In genomic region chr18:68735498-68736343, GRCh38 we compare ENCODE assay signal across 10 cellular contexts. TPM values are rescaled to one million over a fixed set of nuclear protein-coding genes. Genes with fewer than 3 reads are reported as not detected.
DNase-seq lines count a peak whose midpoint lies in the region; ATAC-seq and TF ChIP-seq lines count a peak whose summit lies in the region.
"Had no signal": no experiment of that assay in that cellular context is flagged by ENCODE, and none has a peak within 500 bp of the region (broad histone marks: within the 10 kb centered on the region; RNA-seq: fewer than 3 reads in every experiment).

No MANE protein-coding gene starts in this region.

- CTCF ChIA-PET in PC-3 (lab: Charles Lee): no interaction called here

- H3K9me2 ChIP-seq in PC-3 (replicated peaks; ENCODE audit: low read length): no peaks in the 10 kb centered on the region

- TF ChIP-seq CTCF in PC-3 (conservative IDR thresholded peaks at IDR 0.05; ENCODE audit: low read depth, low read length): peak; percentile 91
- TF ChIP-seq CTCF in endothelial cell (IDR thresholded peaks at IDR 0.05; ENCODE audit: unreplicated experiment): peak; percentile 58
- TF ChIP-seq CTCF in nephron (IDR thresholded peaks at IDR 0.05; ENCODE audit: unreplicated experiment in 3 of 3): peak; percentile 68 to 72 (median 70)

- no peaks in the 10 kb centered on the region for H3K36me3 ChIP-seq in PC-3 (ENCODE audit: low read depth, low read length)
- H3K36me3 ChIP-seq: BLaER1 treated with 17β-estradiol and CSF1 and Interleukin-3, amounts not matched to agents 10 nM and 100 nM had no signal

- H3K9me3 Mint-ChIP-seq in endothelial cell (ENCODE audit: unreplicated experiment) (no peaks in the 10 kb centered on the region), nephron (no peaks in the 10 kb centered on the region)

- no peaks in the 10 kb centered on the region for H4K20me1 ChIP-seq in PC-3 (ENCODE audit: low read length)
- H4K20me1 ChIP-seq: BLaER1 treated with 17β-estradiol and CSF1 and Interleukin-3, amounts not matched to agents 10 nM and 100 nM had no signal

- H3K36me3 Mint-ChIP-seq in endothelial cell (ENCODE audit: low read depth, unreplicated experiment) (no peaks in the 10 kb centered on the region), nephron (ENCODE audit: low read depth) (no peaks in the 10 kb centered on the region)

- no peaks in the 10 kb centered on the region for H3F3A ChIP-seq in PC-3 (ENCODE audit: low read length, unreplicated experiment)

- DNase-seq in NCI-H2081 (lab: John Stamatoyannopoulos, UW) (peak; percentile 28 to 34), NCI-H2081 treated with DMSO at 0.1 percent for 48 hours (lab: John Stamatoyannopoulos, UW) (no peak), HS-5 (ENCODE audit: low read depth) (peak; percentile 22), PC-3 (peak; percentile 66), endothelial cell (ENCODE audit: low spot score) (no peak)
- no peak for DNase-seq in stimulated activated CD4-positive, alpha-beta T cell treated with anti-CD3 and anti-CD28 coated beads, Interleukin-4, amount 100 ng/mL, for 24 hours

- no peak overlapping the region; the same call in 1 of the 2 replicates for H3K9ac ChIP-seq in PC-3 (ENCODE audit: low read length)
- H3K9ac ChIP-seq: BLaER1 treated with 17β-estradiol and CSF1 and Interleukin-3, amounts not matched to agents 10 nM and 100 nM had no signal

- POLR2A ChIA-PET in PC-3 (lab: Charles Lee; ENCODE audit: unreplicated experiment): no interaction called here

- H3K27me3 Mint-ChIP-seq in endothelial cell (ENCODE audit: unreplicated experiment): peaks cover 1% of the 10 kb centered on the region
- H3K27me3 Mint-ChIP-seq in nephron (ENCODE audit: low read depth): peaks cover 4% of the 10 kb centered on the region
- H3K27me3 Mint-ChIP-seq: activated naive CD8-positive, alpha-beta T cell had no signal

- H3K4me3 Mint-ChIP-seq in endothelial cell (ENCODE audit: unreplicated experiment) (no peak overlapping the region), nephron (no peak overlapping the region)
- H3K4me3 Mint-ChIP-seq: activated naive CD8-positive, alpha-beta T cell had no signal

- peak overlapping the region; percentile 41; the same call in 1 of the 2 replicates for H2AFZ ChIP-seq in PC-3 (ENCODE audit: low read length)

- H3K79me2 ChIP-seq in PC-3 (ENCODE audit: low read length): no peaks in the 10 kb centered on the region

- H3K27ac Mint-ChIP-seq in endothelial cell (ENCODE audit: unreplicated experiment): no peak overlapping the region
- peak overlapping the region in 1 of 3 experiments; percentile 22 for H3K27ac Mint-ChIP-seq in nephron
- H3K27ac Mint-ChIP-seq: activated naive CD8-positive, alpha-beta T cell had no signal

- intact Hi-C loops in PC-3 (cut with micrococcal nuclease): loop anchor here (1.0 to 10.0 kb wide), 4 partner anchors 73 to 1518 kb away; no protein-coding TSS in a partner anchor

- BruUV-seq in PC-3 (replicated peaks; lab: Mats Ljungman, UMichigan): no TSS peak

- H3K27ac ChIP-seq in PC-3 (ENCODE audit: low read length): 0 out of 2 replicates have a peak overlapping the region, but pooled peaks have one; percentile 5
- H3K27ac ChIP-seq: BLaER1 treated with 17β-estradiol and CSF1 and Interleukin-3, amounts not matched to agents 10 nM and 100 nM had no signal

- no peaks in the 10 kb centered on the region for H3K4me1 Mint-ChIP-seq in endothelial cell (ENCODE audit: unreplicated experiment)
- peaks cover 23% of the 10 kb centered on the region for H3K4me1 Mint-ChIP-seq in nephron

- H3K4me2 ChIP-seq in PC-3 (ENCODE audit: low read length): peak overlapping the region; percentile 56
- H3K4me2 ChIP-seq: BLaER1 treated with 17β-estradiol and CSF1 and Interleukin-3, amounts not matched to agents 10 nM and 100 nM had no signal

- no peaks in the 10 kb centered on the region for H3K9me3 ChIP-seq in PC-3 (ENCODE audit: low read length)
- H3K9me3 ChIP-seq: BLaER1 treated with 17β-estradiol and CSF1 and Interleukin-3, amounts not matched to agents 10 nM and 100 nM had no signal

- no peaks in the 10 kb centered on the region for H3K27me3 ChIP-seq in PC-3 (ENCODE audit: low read length)
- H3K27me3 ChIP-seq: BLaER1 treated with 17β-estradiol and CSF1 and Interleukin-3, amounts not matched to agents 10 nM and 100 nM had no signal

- H3K4me1 ChIP-seq in PC-3 (ENCODE audit: insufficient read depth, low read length): peaks cover 21% of the 10 kb centered on the region
- H3K4me1 ChIP-seq: BLaER1 treated with 17β-estradiol and CSF1 and Interleukin-3, amounts not matched to agents 10 nM and 100 nM had no signal

- H3K4me3 ChIP-seq in PC-3 (ENCODE audit: low read length): no peak overlapping the region
- H3K4me3 ChIP-seq: BLaER1 treated with 17β-estradiol and CSF1 and Interleukin-3, amounts not matched to agents 10 nM and 100 nM had no signal

- ATAC-seq in GM21576 (IDR thresholded peaks at IDR 0.05; ENCODE audit: unreplicated experiment) (peak; percentile 86), PC-3 (peak; percentile 70)

RNA-seq across cellular contexts. Expression of gene TMX3, which starts 20.8 kb away (rescaled TPM):
- total RNA-seq in PC-3 (2014; rRNA removed): 39.1 and 50.1 TPM in 2 replicates
- 57.0 TPM for total RNA-seq in endothelial cell (ENCODE audit: unreplicated experiment)

Comparison
In these comparisons a context has a peak if more than half of its experiments do, and no peak if none do; other contexts are left out.
1. DNase-seq: peak in NCI-H2081 (2 of 2), HS-5 (single experiment) and PC-3 (single experiment); none in NCI-H2081 treated with DMSO at 0.1 percent for 48 hours (single experiment), endothelial cell (single experiment) and stimulated activated CD4-positive, alpha-beta T cell treated with anti-CD3 and anti-CD28 coated beads, Interleukin-4, amount 100 ng/mL, for 24 hours (single experiment).
2. Peak in every context shown above with its lines, with median percentiles within 50 percentile points of each other: CTCF ChIP-seq.